ENCODE assay signal across 8 cellular contexts in genomic region chr7:105013283-105013817, GRCh38. TPM values are rescaled to one million over a fixed set of nuclear protein-coding genes. Genes with fewer than 3 reads are reported as not detected.
DNase-seq lines count a peak whose midpoint lies in the region; ATAC-seq and TF ChIP-seq lines count a peak whose summit lies in the region.

No MANE protein-coding gene starts in this region.

- H4K20me1 ChIP-seq in GM23338 (replicated peaks; ENCODE audit: insufficient read depth): peaks cover 28% of the 10 kb centered on the region

- H3K79me2 ChIP-seq in GM23338 (replicated peaks; ENCODE audit: insufficient read depth): peaks cover 42% of the 10 kb centered on the region

- H2AFZ ChIP-seq in GM23338 (no peak overlapping the region), neuron (ENCODE audit: low read depth, low read length) (no peak overlapping the region)

- H3K36me3 ChIP-seq in GM23338 (ENCODE audit: insufficient read depth): no peaks in the 10 kb centered on the region
- H3K36me3 ChIP-seq in neuron (ENCODE audit: insufficient read depth, low read length): peaks cover 12% of the 10 kb centered on the region

- no peaks in the 10 kb centered on the region for H3K9me2 ChIP-seq in GM23338 (ENCODE audit: insufficient read depth)

- H3K36me3 Mint-ChIP-seq in GM23338 (ENCODE audit: low read depth): peaks cover 37% of the 10 kb centered on the region

- H3K27ac Mint-ChIP-seq in GM23338: peak overlapping the region; percentile 100

- H3K27ac ChIP-seq in GM23338 (ENCODE audit: low read depth): peak overlapping the region; percentile 100
- H3K27ac ChIP-seq in foreskin keratinocyte: peak overlapping the region; percentile 99

- H3K4me2 ChIP-seq in GM23338: peak overlapping the region; percentile 82

- no peaks in the 10 kb centered on the region for H3K9me3 ChIP-seq in neuron (ENCODE audit: low read length)

- no peaks in the 10 kb centered on the region for H3F3A ChIP-seq in GM23338 (replicated peaks; ENCODE audit: low read depth)

- TF ChIP-seq POLR2A in Raji (IDR thresholded peaks at IDR 0.05; ENCODE audit: insufficient read depth, low read depth, low read length): peak; percentile 65; the same call in 1 of the 2 replicates

- H3K4me1 ChIP-seq in GM23338 (ENCODE audit: insufficient read depth) (peaks cover 43% of the 10 kb centered on the region), foreskin keratinocyte (peaks cover 11% of the 10 kb centered on the region), neuron (ENCODE audit: insufficient read depth, low read length) (peaks cover 39% of the 10 kb centered on the region)

- H3K4me1 Mint-ChIP-seq in GM23338: peaks cover 29% of the 10 kb centered on the region

- H3K27me3 ChIP-seq in GM23338 (ENCODE audit: insufficient read depth) (no peaks in the 10 kb centered on the region), foreskin keratinocyte (no peaks in the 10 kb centered on the region), neuron (ENCODE audit: insufficient read depth, low read length) (no peaks in the 10 kb centered on the region)

- DNase-seq in ELF-1 (ENCODE audit: low read depth, low spot score): peak; percentile 94
- peak; percentile 94 for DNase-seq in GM23338 (ENCODE audit: low spot score)
- DNase-seq in LNCaP clone FGC (ENCODE audit: low read depth): peak; percentile 81
- DNase-seq in activated gamma-delta T cell treated with anti-CD3 and anti-CD28 coated beads, Interleukin-2, amount 50 U/mL, for 16 hours (ENCODE audit: low read depth): peak; percentile 90
- DNase-seq in foreskin keratinocyte: peak; percentile 85 to 88
- DNase-seq in stromal cell of bone marrow (ENCODE audit: low read depth): peak; percentile 90

- H3K4me3 ChIP-seq in GM23338 (peak overlapping the region; percentile 72), LNCaP clone FGC (ENCODE audit: low read depth, low read length) (peak overlapping the region; percentile 95), neuron (ENCODE audit: low read length) (peak overlapping the region; percentile 82)

- peaks cover 19% of the 10 kb centered on the region for H3K27me3 Mint-ChIP-seq in GM23338 (ENCODE audit: insufficient read depth, low read depth, poor library complexity)

- ATAC-seq in GM23338 (peak; percentile 72), foreskin keratinocyte (peak; percentile 70)

- peak overlapping the region; percentile 99 for H3K4me3 Mint-ChIP-seq in GM23338

- TF ChIP-seq CTCF in GM23338 (conservative IDR thresholded peaks at IDR 0.05; ENCODE audit: low read depth in 2 of 2) (peak; percentile 30 to 48; a peak in 3 of 4 replicates), LNCaP clone FGC (IDR thresholded peaks at IDR 0.05; ENCODE audit: control insufficient read depth, extremely low read depth, insufficient read depth) (peak; percentile 44), foreskin keratinocyte (conservative IDR thresholded peaks at IDR 0.05) (peak; percentile 63)

- H3K9me3 Mint-ChIP-seq in GM23338: peaks cover 8% of the 10 kb centered on the region; the same call in 2 of the 3 replicates

TF ChIP-seq in GM23338, 12 proteins besides CTCF, POLR2A, EP300 and RAD21:
- no peak for TF ChIP-seq REST (IDR thresholded peaks at IDR 0.05; ENCODE audit: unreplicated experiment)
- TF ChIP-seq POLR2AphosphoS5 (IDR thresholded peaks at IDR 0.05; ENCODE audit: low read depth): peak; percentile 65
- TF ChIP-seq CREB1 (CRISPR knock-in tag; IDR thresholded peaks at IDR 0.05; ENCODE audit: low read depth): no peak; the same call in 1 of the 2 replicates
- no peak for TF ChIP-seq JUNB (IDR thresholded peaks at IDR 0.05; ENCODE audit: unreplicated experiment)

RNA-seq across cellular contexts. Expression of gene KMT2E, which starts 0.7 kb away (rescaled TPM):
- 43.2 and 50.2 TPM in 2 replicates for total RNA-seq in GM23338 (2014; rRNA removed; shearing (Covaris generic))
- polyA plus RNA-seq in GM23338 (2016; fragmentation: Nextera tagmentation; extraction: Ambion mirVana) (55.7 and 70.9 TPM in 2 replicates), foreskin keratinocyte (4.5 and 5.6 TPM in 2 replicates)
- total RNA-seq in foreskin keratinocyte: 35.4 and 37.4 TPM in 2 replicates

Comparison
In these comparisons a context has a peak if more than half of its experiments do, and no peak if none do; other contexts are left out.
1. Peak in every context shown above with its lines: DNase-seq, ATAC-seq, H3K4me3 ChIP-seq and H3K27ac ChIP-seq.